In the genomic region with DNA sequence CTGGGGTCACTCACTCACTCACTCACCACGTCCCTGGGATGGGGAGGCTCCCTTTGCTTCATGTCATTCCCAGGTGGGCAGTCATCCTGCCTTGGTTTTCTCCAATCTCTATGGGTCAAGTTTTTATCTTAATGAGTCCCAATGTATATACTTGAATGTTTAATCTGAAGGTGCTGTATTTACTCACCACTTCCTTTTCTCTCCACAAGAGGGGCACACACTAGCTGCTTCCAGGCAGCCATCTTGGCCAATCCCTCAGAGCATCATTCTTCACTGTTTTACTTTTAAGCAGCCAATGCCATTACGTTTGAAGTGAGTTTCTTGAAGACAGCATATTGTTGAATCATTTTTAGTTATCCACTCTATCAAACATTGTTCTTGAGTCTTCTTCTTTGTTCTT, we compare ENCODE assay signal across 11 cellular contexts.
DNase-seq lines count a peak whose midpoint lies in the region; ATAC-seq and TF ChIP-seq lines count a peak whose summit lies in the region.
"Had no signal": no experiment of that assay in that cellular context is flagged by ENCODE, and none has a peak within 500 bp of the region (broad histone marks: within the 10 kb centered on the region; RNA-seq: fewer than 3 reads in every experiment).

No MANE protein-coding gene starts in this region.

- H3K27me3 ChIP-seq in RWPE2 (ENCODE audit: insufficient read depth, poor library complexity, severe bottlenecking): no peaks in the 10 kb centered on the region
- H3K27me3 ChIP-seq: SJSA1 had no signal

- H3K27ac Mint-ChIP-seq in HFFc6: no peak overlapping the region
- H3K27ac Mint-ChIP-seq in nephron: no peak overlapping the region
- H3K27ac Mint-ChIP-seq: brain; stimulated activated naive CD8-positive, alpha-beta T cell treated with anti-CD3 and anti-CD28 coated beads, Interleukin-15, Interleukin-2, amounts not matched to agents 100 ng/mL and 50 ng/mL, for 24 hours had no signal

- intact Hi-C loops in posterior cingulate gyrus (cut with DNase I): no loop called here

- H3K4me1 ChIP-seq in RWPE2 (ENCODE audit: insufficient read depth, poor library complexity, severe bottlenecking): no peaks in the 10 kb centered on the region

- no peak for DNase-seq in HFFc6
- no peak for DNase-seq in RWPE2 (ENCODE audit: low spot score)
- DNase-seq in ecto neural progenitor cell (ENCODE audit: low spot score): no peak
- DNase-seq in posterior cingulate gyrus: no peak
- no peak for DNase-seq in activated CD4-positive, alpha-beta T cell treated with anti-CD3 and anti-CD28 coated beads, Interleukin-2, amount 50 U/mL, for 4 hours
- no peak for DNase-seq in SKM-1 (lab: John Stamatoyannopoulos, UW; ENCODE audit: unreplicated experiment)

- TF ChIP-seq CTCF in HFFc6 (IDR thresholded peaks at IDR 0.05): peak; percentile 63
- TF ChIP-seq CTCF in RWPE2 (IDR thresholded peaks at IDR 0.05; ENCODE audit: poor library complexity, severe bottlenecking): peak; percentile 21
- peak in 2 of 3 experiments; percentile 8 to 23 for TF ChIP-seq CTCF in nephron (IDR thresholded peaks at IDR 0.05; ENCODE audit: unreplicated experiment in 3 of 3)

- H3K4me3 Mint-ChIP-seq in HFFc6 (no peak overlapping the region), nephron (no peak overlapping the region)
- H3K4me3 Mint-ChIP-seq: brain; stimulated activated naive CD8-positive, alpha-beta T cell treated with anti-CD3 and anti-CD28 coated beads, Interleukin-15, Interleukin-2, amounts not matched to agents 100 ng/mL and 50 ng/mL, for 24 hours had no signal

- H3K9me3 ChIP-seq in RWPE2 (ENCODE audit: severe bottlenecking): no peaks in the 10 kb centered on the region
- H3K9me3 ChIP-seq: SJSA1 had no signal

- H3K4me1 Mint-ChIP-seq in HFFc6 (ENCODE audit: low read depth) (peaks cover 22% of the 10 kb centered on the region), nephron (peaks cover 8% of the 10 kb centered on the region)
- H3K4me1 Mint-ChIP-seq: brain had no signal

- no peak overlapping the region for H3K27ac ChIP-seq in RWPE2 (ENCODE audit: poor library complexity, severe bottlenecking)
- H3K27ac ChIP-seq: SJSA1 had no signal

- H3K4me3 ChIP-seq in RWPE2 (ENCODE audit: severe bottlenecking): no peak overlapping the region
- H3K4me3 ChIP-seq: SJSA1 had no signal

- H3K9me3 Mint-ChIP-seq in HFFc6 (no peaks in the 10 kb centered on the region), nephron (no peaks in the 10 kb centered on the region)
- H3K9me3 Mint-ChIP-seq: stimulated activated naive CD8-positive, alpha-beta T cell treated with anti-CD3 and anti-CD28 coated beads, Interleukin-15, Interleukin-2, amounts not matched to agents 100 ng/mL and 50 ng/mL, for 24 hours had no signal

- no peaks in the 10 kb centered on the region for H3K36me3 ChIP-seq in RWPE2 (ENCODE audit: low read depth)
- H3K36me3 ChIP-seq: SJSA1 had no signal

- H3K27me3 Mint-ChIP-seq in HFFc6 (ENCODE audit: insufficient read depth) (no peaks in the 10 kb centered on the region), nephron (ENCODE audit: low read depth) (no peaks in the 10 kb centered on the region)
- H3K27me3 Mint-ChIP-seq: brain; stimulated activated naive CD8-positive, alpha-beta T cell treated with anti-CD3 and anti-CD28 coated beads, Interleukin-15, Interleukin-2, amounts not matched to agents 100 ng/mL and 50 ng/mL, for 24 hours had no signal

- peaks cover 5% of the 10 kb centered on the region; the same call in 1 of the 2 replicates for H3K36me3 Mint-ChIP-seq in HFFc6 (ENCODE audit: low read depth)
- no peaks in the 10 kb centered on the region for H3K36me3 Mint-ChIP-seq in nephron (ENCODE audit: low read depth)
- H3K36me3 Mint-ChIP-seq: brain had no signal

- ATAC-seq in GM18498 (IDR thresholded peaks at IDR 0.05; ENCODE audit: unreplicated experiment) (peak; percentile 75), RWPE2 (ENCODE audit: low read depth) (no peak)
